In the genomic region with DNA sequence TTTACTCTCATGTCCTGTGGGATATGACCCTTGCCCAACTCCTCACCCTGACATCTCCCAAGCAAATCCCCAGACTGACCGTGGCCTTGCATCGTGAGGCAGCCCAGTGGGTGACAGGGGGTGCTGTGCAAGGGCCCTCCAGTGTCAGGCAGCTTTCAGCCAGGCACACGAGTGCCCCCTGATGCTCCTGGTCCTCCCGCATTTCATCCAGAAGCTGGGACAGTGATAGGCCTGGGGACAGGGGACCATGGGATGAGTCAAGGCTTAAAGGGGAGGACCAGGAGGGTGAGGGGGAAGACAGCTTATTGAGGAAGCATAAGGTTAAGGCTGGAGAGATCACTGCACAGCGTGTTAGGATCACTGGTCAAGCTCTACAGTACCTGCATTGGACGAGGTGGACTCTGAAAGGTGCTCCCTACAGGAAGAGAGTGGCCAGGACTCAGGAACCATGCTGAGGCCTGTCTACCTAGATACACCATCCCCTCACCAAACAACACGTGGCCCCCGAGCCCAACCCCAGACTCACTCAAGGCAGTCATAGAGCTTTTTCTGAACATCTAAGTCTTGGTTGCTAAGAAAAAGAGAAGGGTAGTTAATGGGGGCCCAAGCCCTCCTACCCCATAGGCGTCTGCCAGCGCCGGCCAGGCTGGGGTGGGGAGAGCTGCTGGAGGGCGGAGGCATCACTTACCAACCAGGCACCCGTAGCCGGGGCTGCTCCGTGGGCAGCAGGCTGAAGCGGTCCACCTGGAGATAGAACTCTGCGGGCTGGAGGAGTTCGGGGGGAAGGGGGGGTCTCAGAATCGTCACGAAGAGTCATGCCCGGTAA, we compare ENCODE assay signal across 9 cellular contexts. TPM values are rescaled to one million over a fixed set of nuclear protein-coding genes. Genes with fewer than 3 reads are reported as not detected.
DNase-seq lines count a peak whose midpoint lies in the region; ATAC-seq and TF ChIP-seq lines count a peak whose summit lies in the region.
"Had no signal": no experiment of that assay in that cellular context is flagged by ENCODE, and none has a peak within 500 bp of the region (broad histone marks: within the 10 kb centered on the region; RNA-seq: fewer than 3 reads in every experiment).

No MANE protein-coding gene starts in this region.

- intact Hi-C loops in A673 (cut with micrococcal nuclease; ENCODE audit: unreplicated experiment) = no loop called here
- intact Hi-C loops in breast epithelium (cut with DNase I; ENCODE audit: low total_unique reads) = loop anchor here (5.0 kb wide), 1 partner anchor 122 kb away; no protein-coding TSS in a partner anchor

- DNase-seq in A673 (ENCODE audit: low spot score) (no peak), breast epithelium (ENCODE audit: low spot score in 2 of 2) (no peak), globus pallidus (ENCODE audit: low spot score) (no peak), NCI-H2029 treated with DMSO at 0.1 percent for 48 hours (lab: John Stamatoyannopoulos, UW) (no peak), UCSD-AML1 (lab: John Stamatoyannopoulos, UW; ENCODE audit: unreplicated experiment) (no peak)
- DNase-seq: NCI-H226 had no signal

- H3K27ac Mint-ChIP-seq in IgD-negative memory B cell = peak overlapping the region; percentile 46 to 97 (median 69)

- H3K36me3 Mint-ChIP-seq in IgD-negative memory B cell = no peaks in the 10 kb centered on the region

- H3K4me1 ChIP-seq in A673 (ENCODE audit: insufficient read depth, low read length, poor library complexity, severe bottlenecking) (peaks cover 12% of the 10 kb centered on the region), breast epithelium (peaks cover 6 to 13% of the 10 kb centered on the region in 2 donors), muscle layer of colon (ENCODE audit: insufficient read depth, low read length) (peaks cover 19% of the 10 kb centered on the region)

- no TSS peak for BruUV-seq in A673 (replicated peaks; lab: Mats Ljungman, UMichigan)

- no peak for TF ChIP-seq POLR2A in breast epithelium (IDR thresholded peaks at IDR 0.05)

- H3K9me3 Mint-ChIP-seq in IgD-negative memory B cell = no peaks in the 10 kb centered on the region

- peak overlapping the region; percentile 92 to 99 (median 98) for H3K4me3 Mint-ChIP-seq in IgD-negative memory B cell

- CTCF ChIA-PET in A673 (lab: Charles Lee) = interaction anchor here (2.7 kb wide), 1 partner anchor 138 kb away, joined by 17 read pairs; no protein-coding TSS in a partner anchor

- peak overlapping the region; percentile 49 for H3K9ac ChIP-seq in muscle layer of colon (ENCODE audit: low read length)

- H3K9me3 ChIP-seq in A673 (ENCODE audit: low read depth, low read length, poor library complexity, severe bottlenecking) (no peaks in the 10 kb centered on the region), breast epithelium (no peaks in the 10 kb centered on the region), muscle layer of colon (ENCODE audit: low read length) (no peaks in the 10 kb centered on the region)

- POLR2A ChIA-PET in A673 (lab: Charles Lee; ENCODE audit: low non-redundant PET) = no interaction called here

- peaks cover 6% of the 10 kb centered on the region for H3K36me3 ChIP-seq in A673 (ENCODE audit: insufficient read depth, low read length, poor library complexity, severe bottlenecking)
- no peaks in the 10 kb centered on the region for H3K36me3 ChIP-seq in breast epithelium
- H3K36me3 ChIP-seq in muscle layer of colon (ENCODE audit: insufficient read depth, low read length) = peaks cover 20% of the 10 kb centered on the region

- peak overlapping the region; percentile 86 for H3K27ac ChIP-seq in A673 (ENCODE audit: low read depth, low read length, poor library complexity, severe bottlenecking)
- H3K27ac ChIP-seq in breast epithelium = peak overlapping the region; percentile 95 to 96
- peak overlapping the region; percentile 90 for H3K27ac ChIP-seq in muscle layer of colon (ENCODE audit: low read depth, low read length)

- H3K27me3 ChIP-seq in A673 (replicated peaks; ENCODE audit: insufficient read depth, low read depth, low read length, poor library complexity) (no peaks in the 10 kb centered on the region), breast epithelium (peaks cover 3 to 10% of the 10 kb centered on the region in 2 donors), muscle layer of colon (ENCODE audit: control insufficient read depth in 1 of 2, insufficient read depth in 2 of 2, low read length in 2 of 2) (peaks cover 10 to 15% of the 10 kb centered on the region in 2 donors)

- no peaks in the 10 kb centered on the region for H3K27me3 Mint-ChIP-seq in IgD-negative memory B cell

- ATAC-seq in HG03108 (IDR thresholded peaks at IDR 0.05; ENCODE audit: unreplicated experiment) = no peak

- H3K4me1 Mint-ChIP-seq in IgD-negative memory B cell = peaks cover 0 to 11% (median 5%) of the 10 kb centered on the region in 3 donors

- TF ChIP-seq CTCF in A673 (conservative IDR thresholded peaks at IDR 0.05; ENCODE audit: low read depth, low read length) (no peak), breast epithelium (IDR thresholded peaks at IDR 0.05) (no peak)

- H3K4me3 ChIP-seq in A673 (ENCODE audit: low read depth, low read length, poor library complexity, severe bottlenecking) (peak overlapping the region; percentile 66), breast epithelium (peak overlapping the region; percentile 84 to 97 (median 87)), muscle layer of colon (ENCODE audit: low read depth in 1 of 2, low read length in 2 of 2) (peak overlapping the region; percentile 66 to 69)

RNA-seq across cellular contexts. Expression of gene ACD, which starts 1.0 kb away (rescaled TPM):
- 45.8 and 48.0 TPM in 2 replicates for total RNA-seq in A673 (2021)
- 48.6 TPM for polyA plus RNA-seq in IgD-negative memory B cell
- total RNA-seq in breast epithelium = 10 to 100 TPM; 19.4 to 20.6 (median 19.8) TPM

RNA-seq across cellular contexts. Expression of gene PARD6A, which starts 1.7 kb away (rescaled TPM):
- total RNA-seq in A673 (2021) (8.6 and 8.7 TPM in 2 replicates), breast epithelium (1 to 10 TPM; 6.4 to 8.5 (median 7.2) TPM)
- 18.5 TPM for polyA plus RNA-seq in IgD-negative memory B cell

RNA-seq across cellular contexts. Expression of gene ENKD1, which starts 7.5 kb away (rescaled TPM):
- total RNA-seq in A673 (2021) = 8.5 and 11.2 TPM in 2 replicates
- polyA plus RNA-seq in IgD-negative memory B cell = 1.8 TPM
- 10 to 100 TPM; 18.6 to 21.0 (median 20.1) TPM for total RNA-seq in breast epithelium

RNA-seq across cellular contexts. Expression of gene C16orf86, which starts 7.6 kb away (rescaled TPM):
- total RNA-seq in A673 (2021) (not detected in 2 replicates), breast epithelium (10 to 100 TPM in 2 of 3 donors, 1 to 10 TPM in 1; 7.2 to 18.1 (median 11.1) TPM)
- 8.2 TPM for polyA plus RNA-seq in IgD-negative memory B cell

RNA-seq across cellular contexts. Expression of gene CARMIL2, which starts 14.1 kb away (rescaled TPM):
- total RNA-seq in A673 (2021) (4.4 and 9.5 TPM in 2 replicates), breast epithelium (1 to 10 TPM in 2 of 3 donors, under 1 TPM in 1; 0.96 to 2.3 (median 1.6) TPM)
- polyA plus RNA-seq in IgD-negative memory B cell = 14.5 TPM
